Comparison of ENCODE assay signal across 8 cellular contexts in genomic region chr12:92133795-92134637, GRCh38. TPM values are rescaled to one million over a fixed set of nuclear protein-coding genes. Genes with fewer than 3 reads are reported as not detected.
DNase-seq lines count a peak whose midpoint lies in the region; ATAC-seq and TF ChIP-seq lines count a peak whose summit lies in the region.

No MANE protein-coding gene starts in this region.

- H3K4me1 Mint-ChIP-seq in CD8-positive, alpha-beta T cell (ENCODE audit: low read depth) = peaks cover 78% of the 10 kb centered on the region
- peaks cover 68% of the 10 kb centered on the region for H3K4me1 Mint-ChIP-seq in type B pancreatic cell (ENCODE audit: unreplicated experiment)

- H3K9me3 ChIP-seq in CD8-positive, alpha-beta T cell (ENCODE audit: low read length) = no peaks in the 10 kb centered on the region
- H3K9me3 ChIP-seq in RWPE2 (ENCODE audit: severe bottlenecking) (no peaks in the 10 kb centered on the region), left ventricle myocardium inferior (replicated peaks) (no peaks in the 10 kb centered on the region)

- POLR2A ChIA-PET in CD8-positive, alpha-beta T cell (lab: Charles Lee) = interaction anchor here (0.7 to 9.4 kb wide), 20 partner anchors 7 to 323 kb away, joined by 3 to 66 read pairs (median 4); partner anchors contain the start of gene BTG1

- CTCF ChIA-PET in CD8-positive, alpha-beta T cell (lab: Charles Lee) = interaction anchor here (0.5 to 3.0 kb wide), 9 partner anchors 10 to 322 kb away, joined by 3 to 15 read pairs (median 4); partner anchors contain the start of gene BTG1

- TF ChIP-seq CTCF in CD8-positive, alpha-beta T cell (IDR thresholded peaks at IDR 0.05) = no peak
- TF ChIP-seq CTCF in RWPE2 (IDR thresholded peaks at IDR 0.05; ENCODE audit: poor library complexity, severe bottlenecking) (no peak), left ventricle myocardium inferior (IDR thresholded peaks at IDR 0.05; ENCODE audit: borderline replicate concordance) (no peak), type B pancreatic cell (conservative IDR thresholded peaks at IDR 0.05) (no peak), foreskin fibroblast (IDR thresholded peaks at IDR 0.05; ENCODE audit: low read depth, low read length) (no peak)

- H3K4me1 ChIP-seq in CD8-positive, alpha-beta T cell (ENCODE audit: insufficient read depth, low read length) = peaks cover 78% of the 10 kb centered on the region
- H3K4me1 ChIP-seq in RWPE2 (ENCODE audit: insufficient read depth, poor library complexity, severe bottlenecking) (peaks cover 67% of the 10 kb centered on the region), left ventricle myocardium inferior (peaks cover 87% of the 10 kb centered on the region)

- peak overlapping the region; percentile 88 for H3K27ac Mint-ChIP-seq in CD8-positive, alpha-beta T cell
- H3K27ac Mint-ChIP-seq in type B pancreatic cell = peak overlapping the region; percentile 22

- DNase-seq in CD8-positive, alpha-beta T cell = no peak
- DNase-seq in RWPE2 (ENCODE audit: low spot score) (no peak), left ventricle myocardium inferior (no peak), type B pancreatic cell (ENCODE audit: extremely low spot score, unreplicated experiment) (no peak), GM19240 (ENCODE audit: insufficient read length, low spot score) (no peak), foreskin fibroblast (no peak)

- peak overlapping the region; percentile 96 for H3K4me3 Mint-ChIP-seq in CD8-positive, alpha-beta T cell
- peak overlapping the region; percentile 16 for H3K4me3 Mint-ChIP-seq in type B pancreatic cell

- H3K27ac ChIP-seq in CD8-positive, alpha-beta T cell (ENCODE audit: low read depth, low read length) = peak overlapping the region; percentile 92
- H3K27ac ChIP-seq in RWPE2 (ENCODE audit: poor library complexity, severe bottlenecking) (peak overlapping the region; percentile 95), left ventricle myocardium inferior (replicated peaks) (peak overlapping the region; percentile 72)

- intact Hi-C loops in CD8-positive, alpha-beta T cell (cut with DNase I, micrococcal nuclease) = loop anchor here (2.0 to 5.0 kb wide), 3 partner anchors 21 to 97 kb away; no protein-coding TSS in a partner anchor
- intact Hi-C loops in left ventricle myocardium inferior (cut with micrococcal nuclease) = loop anchor here (10.0 kb wide), 1 partner anchor 749 kb away; no protein-coding TSS in a partner anchor

- H3K36me3 ChIP-seq in CD8-positive, alpha-beta T cell (ENCODE audit: insufficient read depth, low read length) = no peaks in the 10 kb centered on the region
- H3K36me3 ChIP-seq in RWPE2 (ENCODE audit: low read depth) (no peaks in the 10 kb centered on the region), left ventricle myocardium inferior (no peaks in the 10 kb centered on the region)

- no peaks in the 10 kb centered on the region for H3K9me3 Mint-ChIP-seq in CD8-positive, alpha-beta T cell
- H3K9me3 Mint-ChIP-seq in type B pancreatic cell = peaks cover 5% of the 10 kb centered on the region

- H3K4me3 ChIP-seq in CD8-positive, alpha-beta T cell (ENCODE audit: low read depth, low read length) = peak overlapping the region; percentile 66
- no peak overlapping the region for H3K4me3 ChIP-seq in RWPE2 (ENCODE audit: severe bottlenecking)
- peak overlapping the region; percentile 26 for H3K4me3 ChIP-seq in left ventricle myocardium inferior
- H3K4me3 ChIP-seq in foreskin fibroblast (ENCODE audit: low read depth in 1 of 2, low read length in 2 of 2) = no peak overlapping the region

- peaks cover 81% of the 10 kb centered on the region for H3K36me3 Mint-ChIP-seq in CD8-positive, alpha-beta T cell
- peaks cover 34% of the 10 kb centered on the region for H3K36me3 Mint-ChIP-seq in type B pancreatic cell

- no peaks in the 10 kb centered on the region for H3K27me3 Mint-ChIP-seq in CD8-positive, alpha-beta T cell (ENCODE audit: low read depth)
- no peaks in the 10 kb centered on the region for H3K27me3 Mint-ChIP-seq in type B pancreatic cell

- no peak for ATAC-seq in CD8-positive, alpha-beta T cell
- peak; percentile 33 for ATAC-seq in GM21576 (IDR thresholded peaks at IDR 0.05; ENCODE audit: unreplicated experiment)
- no peak for ATAC-seq in RWPE2 (ENCODE audit: low read depth)
- ATAC-seq in HG03280 (IDR thresholded peaks at IDR 0.05; ENCODE audit: unreplicated experiment) = no peak

- H3K27me3 ChIP-seq in CD8-positive, alpha-beta T cell (ENCODE audit: insufficient read depth, low read length) = no peaks in the 10 kb centered on the region
- H3K27me3 ChIP-seq in RWPE2 (ENCODE audit: insufficient read depth, poor library complexity, severe bottlenecking) (no peaks in the 10 kb centered on the region), left ventricle myocardium inferior (ENCODE audit: low read depth) (no peaks in the 10 kb centered on the region)

RNA-seq across cellular contexts. Expression of gene BTG1, which starts 11.6 kb away (rescaled TPM):
- 1,000 to 10,000 TPM; 1,847 to 1,850 TPM for total RNA-seq in CD8-positive, alpha-beta T cell
- 79.4 TPM for total RNA-seq in left ventricle myocardium inferior
- total RNA-seq in type B pancreatic cell (ENCODE audit: low replicate concordance) = 111 and 116 TPM in 2 replicates

Comparison
In these comparisons a context has a peak if more than half of its experiments do, and no peak if none do; other contexts are left out.
1. H3K4me3 ChIP-seq: peak in CD8-positive, alpha-beta T cell (single experiment) and left ventricle myocardium inferior (single experiment); none in RWPE2 (single experiment) and foreskin fibroblast (0 of 2).
2. RNA of gene BTG1, which starts 11.6 kb away (total RNA-seq): 1,847 to 1,850 TPM in CD8-positive, alpha-beta T cell; 111 to 116 TPM in type B pancreatic cell and 79.4 TPM in left ventricle myocardium inferior (single experiment); every median in the first group is over 10 times any median in the second.
3. Peak in every context shown above with its lines, with median percentiles within 50 percentile points of each other: H3K27ac ChIP-seq.